18 cellular contexts compared by ENCODE assay signal in genomic region chr3:194167480-194167862, GRCh38. TPM values are rescaled to one million over a fixed set of nuclear protein-coding genes. Genes with fewer than 3 reads are reported as not detected.
DNase-seq lines count a peak whose midpoint lies in the region; TF ChIP-seq lines count a peak whose summit lies in the region.
"Had no signal": no experiment of that assay in that cellular context is flagged by ENCODE, and none has a peak within 500 bp of the region (broad histone marks: within the 10 kb centered on the region; RNA-seq: fewer than 3 reads in every experiment).

No MANE protein-coding gene starts in this region.

- H3K4me3 ChIP-seq in Loucy (ENCODE audit: low read length, poor library complexity, severe bottlenecking), result no peak overlapping the region
- H3K4me3 ChIP-seq in mesodermal cell (ENCODE audit: extremely low read depth, insufficient read depth, low read length, poor library complexity, severe bottlenecking), result no peak overlapping the region
- no peak overlapping the region for H3K4me3 ChIP-seq in parathyroid adenoma (ENCODE audit: low read depth, low read length)
- H3K4me3 ChIP-seq: BLaER1, HAP-1, MG63 had no signal

- no peaks in the 10 kb centered on the region for H4K20me1 ChIP-seq in Loucy (ENCODE audit: insufficient read depth, low read length, poor library complexity, severe bottlenecking)
- H4K20me1 ChIP-seq: BLaER1 had no signal

- 80% methylated on average over 1 of the region's 2 CpGs; no CpG with 5 or more reads in 1 of the 2 experiments for WGBS in mesodermal cell (ENCODE audit: insufficient coverage in 2 of 2), 2 experiments

- H3K27me3 ChIP-seq in Loucy (ENCODE audit: insufficient read depth, low read length, poor library complexity, severe bottlenecking) (no peaks in the 10 kb centered on the region), parathyroid adenoma (ENCODE audit: control insufficient read depth, insufficient read depth, low read length) (no peaks in the 10 kb centered on the region)
- H3K27me3 ChIP-seq: BLaER1, MG63 had no signal

- H3K9ac ChIP-seq in Loucy (ENCODE audit: low read depth, low read length, poor library complexity, severe bottlenecking) (no peak overlapping the region), parathyroid adenoma (no peak overlapping the region)
- H3K9ac ChIP-seq: BLaER1 had no signal

- TF ChIP-seq CTCF in Loucy (conservative IDR thresholded peaks at IDR 0.05; ENCODE audit: low read length), result no peak
- no peak for TF ChIP-seq CTCF in parathyroid adenoma (IDR thresholded peaks at IDR 0.05)

- H3K79me2 ChIP-seq in Loucy (ENCODE audit: insufficient read depth, low read length) (no peaks in the 10 kb centered on the region), parathyroid adenoma (no peaks in the 10 kb centered on the region)

- no peaks in the 10 kb centered on the region for H3K36me3 ChIP-seq in Loucy (ENCODE audit: insufficient read depth, low read length)
- H3K36me3 ChIP-seq in mesodermal cell (ENCODE audit: control insufficient read depth, insufficient read depth, low read length), result no peaks in the 10 kb centered on the region
- no peaks in the 10 kb centered on the region for H3K36me3 ChIP-seq in parathyroid adenoma (ENCODE audit: control insufficient read depth, insufficient read depth, low read length)
- H3K36me3 ChIP-seq: BLaER1, HAP-1, MG63 had no signal

- H2AFZ ChIP-seq in Loucy (ENCODE audit: low read length), result peak overlapping the region; percentile 51; the same call in 1 of the 2 replicates
- peak overlapping the region; percentile 54 for H2AFZ ChIP-seq in parathyroid adenoma

- H3K27ac ChIP-seq in mesodermal cell (ENCODE audit: low read depth, low read length, severe bottlenecking) (peak overlapping the region; percentile 83), parathyroid adenoma (peak overlapping the region; percentile 97)
- H3K27ac ChIP-seq: BLaER1 had no signal

- H3K9me3 ChIP-seq in Loucy (ENCODE audit: insufficient read depth, low read depth, low read length), result no peaks in the 10 kb centered on the region
- no peaks in the 10 kb centered on the region for H3K9me3 ChIP-seq in mesodermal cell (ENCODE audit: control insufficient read depth, low read length)
- no peaks in the 10 kb centered on the region for H3K9me3 ChIP-seq in parathyroid adenoma (ENCODE audit: control insufficient read depth, low read length)
- H3K9me3 ChIP-seq: BLaER1, Caco-2, HAP-1, MG63 had no signal

- H3K4me1 ChIP-seq in Loucy (ENCODE audit: insufficient read depth, low read length, poor library complexity, severe bottlenecking) (peaks cover 20% of the 10 kb centered on the region), mesodermal cell (ENCODE audit: control insufficient read depth, insufficient read depth, low read length, poor library complexity, severe bottlenecking) (peaks cover 23% of the 10 kb centered on the region), parathyroid adenoma (peaks cover 92% of the 10 kb centered on the region)
- H3K4me1 ChIP-seq: BLaER1 had no signal

- H3F3A ChIP-seq in Loucy (ENCODE audit: low read depth), result no peaks in the 10 kb centered on the region

- DNase-seq in amniotic epithelial cell (ENCODE audit: low read depth), result peak; percentile 17
- DNase-seq in NCI-H226, result no peak
- no peak for DNase-seq in NCI-H2196 (lab: John Stamatoyannopoulos, UW; ENCODE audit: unreplicated experiment)
- no peak for DNase-seq in nucleus accumbens (lab: John Stamatoyannopoulos, UW)
- no peak for DNase-seq in iPS-NIHi11 (ENCODE audit: low spot score)
- DNase-seq: CD4-positive, alpha-beta memory T cell; DMS79 treated with DMSO at 0.1 percent for 48 hours; MG63; NCI-H1436; NCI-H187 treated with DMSO at 0.1 percent for 48 hours; NCI-H2107; NK-92 treated with Interleukin-12 subunit alpha and Interleukin-12 subunit beta, amount 100 ng/mL, for 24 hours had no signal

- no peaks in the 10 kb centered on the region for H3K9me2 ChIP-seq in Loucy (replicated peaks; ENCODE audit: low read depth, low read length)

- H3K4me2 ChIP-seq in Loucy (ENCODE audit: low read depth, low read length, poor library complexity, severe bottlenecking) (no peak overlapping the region), parathyroid adenoma (ENCODE audit: low read length) (peak overlapping the region; percentile 52)
- H3K4me2 ChIP-seq: BLaER1 had no signal

RNA-seq across cellular contexts. Expression of gene HES1, which starts 31.5 kb away (rescaled TPM):
- polyA plus RNA-seq in mesodermal cell (2013, experiment 1 of 2), result 86.7 TPM
- polyA plus RNA-seq in mesodermal cell (2013, experiment 2 of 2), result 82.3 TPM
